8 cellular contexts compared by ENCODE assay signal in genomic region chr13:40665754-40666057, GRCh38. TPM values are rescaled to one million over a fixed set of nuclear protein-coding genes. Genes with fewer than 3 reads are reported as not detected.
DNase-seq lines count a peak whose midpoint lies in the region; ATAC-seq and TF ChIP-seq lines count a peak whose summit lies in the region.

No MANE protein-coding gene starts in this region.

- no peaks in the 10 kb centered on the region for H3K27me3 ChIP-seq in endocrine pancreas (ENCODE audit: control insufficient read depth, insufficient read depth, low read length)

- H3K9me3 Mint-ChIP-seq in WTC11 (no peaks in the 10 kb centered on the region), osteocyte (ENCODE audit: unreplicated experiment) (no peaks in the 10 kb centered on the region)

- H3K36me3 Mint-ChIP-seq in WTC11 (no peaks in the 10 kb centered on the region), osteocyte (ENCODE audit: unreplicated experiment) (no peaks in the 10 kb centered on the region)

- H3K4me3 Mint-ChIP-seq in WTC11 (peak overlapping the region; percentile 88), osteocyte (ENCODE audit: unreplicated experiment) (peak overlapping the region; percentile 84)

- no peak overlapping the region for H3K4me3 ChIP-seq in endocrine pancreas (ENCODE audit: control insufficient read depth, insufficient read depth, low read length)

- H3K4me1 Mint-ChIP-seq in WTC11, result peaks cover 58% of the 10 kb centered on the region
- peaks cover 27% of the 10 kb centered on the region for H3K4me1 Mint-ChIP-seq in osteocyte (ENCODE audit: unreplicated experiment)

- H3K27ac Mint-ChIP-seq in WTC11, result no peak overlapping the region
- H3K27ac Mint-ChIP-seq in osteocyte (ENCODE audit: unreplicated experiment), result peak overlapping the region; percentile 76

- POLR2A ChIA-PET in WTC11 (lab: Charles Lee), result interaction anchor here (1.1 kb wide), 1 partner anchor 13 kb away, joined by 3 read pairs; no protein-coding TSS in a partner anchor

- peaks cover 16% of the 10 kb centered on the region for H3K4me1 ChIP-seq in endocrine pancreas (ENCODE audit: control insufficient read depth, insufficient read depth, low read length)

- DNase-seq in ELR (ENCODE audit: low read depth) (peak; percentile 29), WTC11 (ENCODE audit: low spot score) (peak; percentile 21), osteocyte (ENCODE audit: extremely low spot score, unreplicated experiment) (no peak), NCI-H1930 (lab: John Stamatoyannopoulos, UW) (no peak), dedifferentiated amniotic fluid mesenchymal stem cell (ENCODE audit: extremely low spot score) (no peak), NCI-H2029 treated with DMSO at 0.1 percent for 48 hours (lab: John Stamatoyannopoulos, UW) (no peak)

- ATAC-seq in HG02763 (IDR thresholded peaks at IDR 0.05; ENCODE audit: unreplicated experiment) (peak; percentile 4), WTC11 (no peak)

- peak overlapping the region; percentile 76 for H3K9ac ChIP-seq in endocrine pancreas (ENCODE audit: control insufficient read depth, insufficient read depth, low read length)

- no peaks in the 10 kb centered on the region for H3K36me3 ChIP-seq in endocrine pancreas (ENCODE audit: control insufficient read depth, insufficient read depth, low read length)

- CTCF ChIA-PET in WTC11 (lab: Charles Lee), result no interaction called here

- H3K27me3 Mint-ChIP-seq in WTC11 (ENCODE audit: low read depth) (peaks cover under 1% of the 10 kb centered on the region; the same call in 1 of the 2 replicates), osteocyte (ENCODE audit: unreplicated experiment) (no peaks in the 10 kb centered on the region)

- no peaks in the 10 kb centered on the region for H3K9me3 ChIP-seq in endocrine pancreas (ENCODE audit: control insufficient read depth, low read length)

- TF ChIP-seq CTCF in WTC11 (IDR thresholded peaks at IDR 0.05), result no peak
- TF ChIP-seq CTCF in osteocyte (IDR thresholded peaks at IDR 0.05), result no peak

TF ChIP-seq in WTC11, 78 proteins besides CTCF, POLR2A, EP300 and RAD21:
- TF ChIP-seq CREM (CRISPR knock-in tag; IDR thresholded peaks at IDR 0.05) (0 out of 2 replicates have a peak, but pooled peaks have one; percentile 25), SP1 (CRISPR knock-in tag; conservative IDR thresholded peaks at IDR 0.05) (no peak; the same call in 1 of the 2 replicates)
TF ChIP-seq in WTC11: peak in this region for 1.

RNA-seq across cellular contexts. Expression of gene FOXO1, which starts 0.7 kb away (rescaled TPM):
- 34.3 to 37.9 TPM (median 34.4 TPM) in 3 replicates for total RNA-seq in WTC11 (2021)
- total RNA-seq in osteocyte, result 8.6 and 10.0 TPM in 2 replicates

Comparison
In these comparisons a context has a peak if more than half of its experiments do, and no peak if none do; other contexts are left out.
1. DNase-seq: peak in ELR (single experiment) and WTC11 (single experiment); none in osteocyte (single experiment), NCI-H1930 (0 of 2), dedifferentiated amniotic fluid mesenchymal stem cell (single experiment) and NCI-H2029 treated with DMSO at 0.1 percent for 48 hours (single experiment).